ENCODE assay signal across 13 cellular contexts in the genomic region with DNA sequence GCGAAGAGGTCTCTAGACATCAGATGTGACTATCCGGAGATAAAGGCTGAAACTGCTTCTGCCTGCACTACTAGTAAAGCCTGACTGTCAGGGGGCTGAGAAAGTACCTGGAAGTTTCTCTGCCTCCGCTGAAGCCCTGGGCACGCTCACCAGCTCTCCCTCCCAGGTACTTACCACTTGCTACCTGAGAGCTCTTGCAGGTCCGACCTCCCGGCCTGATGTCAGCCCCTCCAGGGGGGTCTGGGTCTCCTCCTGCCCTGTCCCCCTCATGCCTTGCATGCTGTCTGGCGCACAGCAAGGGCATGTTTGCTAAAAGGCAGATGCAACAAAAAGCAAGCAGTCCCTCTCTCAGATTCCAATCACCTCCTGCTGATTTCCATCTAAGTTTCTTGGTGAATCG. TPM values are rescaled to one million over a fixed set of nuclear protein-coding genes. Genes with fewer than 3 reads are reported as not detected.
DNase-seq lines count a peak whose midpoint lies in the region; ATAC-seq and TF ChIP-seq lines count a peak whose summit lies in the region.
"Had no signal": no experiment of that assay in that cellular context is flagged by ENCODE, and none has a peak within 500 bp of the region (broad histone marks: within the 10 kb centered on the region; RNA-seq: fewer than 3 reads in every experiment).

No MANE protein-coding gene starts in this region.

- intact Hi-C loops in Panc1 (cut with micrococcal nuclease; ENCODE audit: unreplicated experiment) = no loop called here

- no peaks in the 10 kb centered on the region for H3K27me3 ChIP-seq in Panc1 (ENCODE audit: control insufficient read depth, insufficient read depth, low read length)
- H3K27me3 ChIP-seq in endodermal cell (ENCODE audit: control insufficient read depth, insufficient read depth, low read length, poor library complexity, severe bottlenecking) = no peaks in the 10 kb centered on the region
- H3K27me3 ChIP-seq in osteoblast (ENCODE audit: insufficient read depth, low read length) = no peaks in the 10 kb centered on the region
- no peaks in the 10 kb centered on the region for H3K27me3 ChIP-seq in upper lobe of left lung

- H3K4me1 ChIP-seq in Panc1 (ENCODE audit: control insufficient read depth, insufficient read depth, low read length) (peaks cover 37% of the 10 kb centered on the region), endodermal cell (ENCODE audit: control insufficient read depth, insufficient read depth, low read length) (peaks cover 9% of the 10 kb centered on the region), osteoblast (ENCODE audit: insufficient read depth, low read length) (peaks cover 36% of the 10 kb centered on the region), upper lobe of left lung (peaks cover 46 to 69% (median 58%) of the 10 kb centered on the region in 4 donors)

- no peaks in the 10 kb centered on the region for H3K27me3 Mint-ChIP-seq in endodermal cell (ENCODE audit: insufficient read depth)
- H3K27me3 Mint-ChIP-seq in glutamatergic neuron (ENCODE audit: unreplicated experiment) = peaks cover 2% of the 10 kb centered on the region
- no peaks in the 10 kb centered on the region for H3K27me3 Mint-ChIP-seq in activated CD8-positive, alpha-beta T cell treated with anti-CD3 and anti-CD28 coated beads, Interleukin-2, amount 10 ng/mL, durations not matched to agents 7 days and 5 days (ENCODE audit: low read depth)

- no peak for TF ChIP-seq EP300 in upper lobe of left lung (IDR thresholded peaks at IDR 0.05)

- BruUV-seq in Panc1 (replicated peaks; lab: Mats Ljungman, UMichigan) = no TSS peak

- H3K27ac ChIP-seq in Panc1 (ENCODE audit: low read length) (peak overlapping the region; percentile 80), endodermal cell (ENCODE audit: low read depth, low read length) (no peak overlapping the region), osteoblast (ENCODE audit: low read depth, low read length) (peak overlapping the region; percentile 93), upper lobe of left lung (peak overlapping the region; percentile 78 to 90 (median 86))

- no peaks in the 10 kb centered on the region for H4K20me1 ChIP-seq in osteoblast (ENCODE audit: insufficient read depth, low read length)

- CTCF ChIA-PET in Panc1 (lab: Charles Lee) = no interaction called here
- CTCF ChIA-PET in activated CD8-positive, alpha-beta T cell treated with anti-CD3 and anti-CD28 coated beads, Interleukin-2, amount 10 ng/mL, durations not matched to agents 7 days and 5 days (lab: Charles Lee) = no interaction called here

- no peaks in the 10 kb centered on the region for H3K9me3 Mint-ChIP-seq in endodermal cell
- peaks cover 3% of the 10 kb centered on the region for H3K9me3 Mint-ChIP-seq in glutamatergic neuron (ENCODE audit: unreplicated experiment)
- no peaks in the 10 kb centered on the region for H3K9me3 Mint-ChIP-seq in activated CD8-positive, alpha-beta T cell treated with anti-CD3 and anti-CD28 coated beads, Interleukin-2, amount 10 ng/mL, durations not matched to agents 7 days and 5 days (ENCODE audit: insufficient read depth)
- H3K9me3 Mint-ChIP-seq: nephron progenitor cell; stimulated activated effector memory CD8-positive, alpha-beta T cell treated with anti-CD3 and anti-CD28 coated beads, Interleukin-12 subunit alpha, Interleukin-12 subunit beta, amount 100 ng/mL, for 72 hours had no signal

- peaks cover 85% of the 10 kb centered on the region for H3K79me2 ChIP-seq in osteoblast (ENCODE audit: insufficient read depth, low read length)

- H3K9me3 ChIP-seq in Panc1 (ENCODE audit: control insufficient read depth, insufficient read depth, low read depth, low read length) (no peaks in the 10 kb centered on the region), endodermal cell (ENCODE audit: control insufficient read depth, low read length) (no peaks in the 10 kb centered on the region), osteoblast (ENCODE audit: low read depth, low read length) (no peaks in the 10 kb centered on the region), upper lobe of left lung (no peaks in the 10 kb centered on the region)

- H3K4me3 ChIP-seq in Panc1 (ENCODE audit: low read depth in 2 of 2, low read length in 2 of 2) (no peak overlapping the region), endodermal cell (ENCODE audit: low read length) (no peak overlapping the region), osteoblast (ENCODE audit: insufficient read depth, low read length) (no peak overlapping the region), upper lobe of left lung (no peak overlapping the region)

- DNase-seq in Panc1 (ENCODE audit: low read depth, low spot score) (no peak), endodermal cell (no peak), osteoblast (ENCODE audit: insufficient read length, low spot score, missing footprints) (no peak), upper lobe of left lung (no peak), glutamatergic neuron (no peak)
- no peak for DNase-seq in activated CD8-positive, alpha-beta T cell treated with anti-CD3 and anti-CD28 coated beads, Interleukin-2, amount 10 ng/mL, durations not matched to agents 7 days and 5 days
- DNase-seq: activated effector memory CD4-positive, alpha-beta T cell treated with Interleukin-2 at 50 U/mL for 16 hours; central memory CD4-positive, alpha-beta T cell; NCI-H446; nephron progenitor cell; stimulated activated CD4-positive, alpha-beta T cell treated with anti-CD3 and anti-CD28 coated beads, Interleukin-1b, Interleukin-23, amount 100 ng/mL, for 48 hours had no signal

- H3K4me1 Mint-ChIP-seq in endodermal cell = peaks cover 23% of the 10 kb centered on the region
- H3K4me1 Mint-ChIP-seq in glutamatergic neuron (ENCODE audit: low read depth, unreplicated experiment) = peaks cover 2% of the 10 kb centered on the region
- H3K4me1 Mint-ChIP-seq in activated CD8-positive, alpha-beta T cell treated with anti-CD3 and anti-CD28 coated beads, Interleukin-2, amount 10 ng/mL, durations not matched to agents 7 days and 5 days (ENCODE audit: low read depth) = peaks cover 5% of the 10 kb centered on the region

- POLR2A ChIA-PET in Panc1 (lab: Charles Lee) = no interaction called here
- POLR2A ChIA-PET in activated CD8-positive, alpha-beta T cell treated with anti-CD3 and anti-CD28 coated beads, Interleukin-2, amount 10 ng/mL, durations not matched to agents 7 days and 5 days (lab: Charles Lee) = interaction anchor here (0.6 kb wide), 1 partner anchor 9 kb away, joined by 3 read pairs; no protein-coding TSS in a partner anchor

- H3K27ac Mint-ChIP-seq in endodermal cell (peak overlapping the region; percentile 73), glutamatergic neuron (ENCODE audit: unreplicated experiment) (no peak overlapping the region)
- no peak overlapping the region for H3K27ac Mint-ChIP-seq in activated CD8-positive, alpha-beta T cell treated with anti-CD3 and anti-CD28 coated beads, Interleukin-2, amount 10 ng/mL, durations not matched to agents 7 days and 5 days
- H3K27ac Mint-ChIP-seq: stimulated activated effector memory CD8-positive, alpha-beta T cell treated with anti-CD3 and anti-CD28 coated beads, Interleukin-12 subunit alpha, Interleukin-12 subunit beta, amount 100 ng/mL, for 72 hours had no signal

- no peak overlapping the region for H3K4me3 Mint-ChIP-seq in endodermal cell
- no peak overlapping the region for H3K4me3 Mint-ChIP-seq in glutamatergic neuron (ENCODE audit: unreplicated experiment)
- H3K4me3 Mint-ChIP-seq in activated CD8-positive, alpha-beta T cell treated with anti-CD3 and anti-CD28 coated beads, Interleukin-2, amount 10 ng/mL, durations not matched to agents 7 days and 5 days = no peak overlapping the region
- H3K4me3 Mint-ChIP-seq: nephron progenitor cell; stimulated activated effector memory CD8-positive, alpha-beta T cell treated with anti-CD3 and anti-CD28 coated beads, Interleukin-12 subunit alpha, Interleukin-12 subunit beta, amount 100 ng/mL, for 72 hours had no signal

- no peak overlapping the region for H2AFZ ChIP-seq in osteoblast (ENCODE audit: low read length)

- TF ChIP-seq POLR2A in upper lobe of left lung (IDR thresholded peaks at IDR 0.05) = no peak

- 95% methylated on average over 4 to 8 of the region's 8 CpGs for WGBS in endodermal cell (ENCODE audit: insufficient coverage in 1 of 2, insufficient read length in 1 of 2), 2 experiments
- 71 to 90% methylated on average over 3 to 8 of the region's 8 CpGs for WGBS in upper lobe of left lung, 2 donors

- no peak overlapping the region for H3K9ac ChIP-seq in endodermal cell (ENCODE audit: extremely low read depth, low read length, poor library complexity, severe bottlenecking)

- ATAC-seq in Panc1 (no peak), upper lobe of left lung (ENCODE audit: low FRiP score in 2 of 2) (no peak), HG03039 (IDR thresholded peaks at IDR 0.05; ENCODE audit: unreplicated experiment) (no peak)
- ATAC-seq in activated CD8-positive, alpha-beta T cell treated with anti-CD3 and anti-CD28 coated beads, Interleukin-2, amount 10 ng/mL, durations not matched to agents 7 days and 5 days = no peak
- ATAC-seq: stimulated activated effector memory CD8-positive, alpha-beta T cell treated with anti-CD3 and anti-CD28 coated beads, Interleukin-12 subunit alpha, Interleukin-12 subunit beta, amount 100 ng/mL, for 72 hours had no signal

- no peak for TF ChIP-seq CTCF in Panc1 (IDR thresholded peaks at IDR 0.05)
- TF ChIP-seq CTCF in endodermal cell (conservative IDR thresholded peaks at IDR 0.05) = no peak
- no peak for TF ChIP-seq CTCF in osteoblast (IDR thresholded peaks at IDR 0.05; ENCODE audit: extremely low read depth, low read depth, low read length)
- TF ChIP-seq CTCF in upper lobe of left lung (IDR thresholded peaks at IDR 0.05) = no peak
- TF ChIP-seq CTCF in glutamatergic neuron (IDR thresholded peaks at IDR 0.05; ENCODE audit: partially characterized antibody, unreplicated experiment) = no peak

- H3K36me3 Mint-ChIP-seq in endodermal cell (ENCODE audit: low read depth) = peaks cover 65% of the 10 kb centered on the region
- H3K36me3 Mint-ChIP-seq in glutamatergic neuron (ENCODE audit: unreplicated experiment) = no peaks in the 10 kb centered on the region
- H3K36me3 Mint-ChIP-seq in activated CD8-positive, alpha-beta T cell treated with anti-CD3 and anti-CD28 coated beads, Interleukin-2, amount 10 ng/mL, durations not matched to agents 7 days and 5 days (ENCODE audit: low read depth) = peaks cover 30% of the 10 kb centered on the region

- H3K36me3 ChIP-seq in Panc1 (ENCODE audit: control insufficient read depth, insufficient read depth, low read length) = peaks cover 5% of the 10 kb centered on the region
- peaks cover 56% of the 10 kb centered on the region for H3K36me3 ChIP-seq in endodermal cell (ENCODE audit: control insufficient read depth, insufficient read depth, low read length)
- H3K36me3 ChIP-seq in osteoblast (ENCODE audit: insufficient read depth, low read length) = peaks cover 46% of the 10 kb centered on the region
- H3K36me3 ChIP-seq in upper lobe of left lung = peaks cover 18 to 46% (median 24%) of the 10 kb centered on the region in 4 donors

- in situ Hi-C loops in Panc1 (cut with HindIII; ENCODE audit: low pct_unique_long_range_greater_than_20kb, low sequenced_read_pairs) = no loop called here

- H3K4me2 ChIP-seq in osteoblast (ENCODE audit: insufficient read depth, low read length) = peak overlapping the region; percentile 70

RNA-seq across cellular contexts. Expression of gene ZDHHC7, which starts 17.4 kb away (rescaled TPM):
- total RNA-seq in Panc1 (2021; ENCODE audit: unreplicated experiment) (71.5 TPM), endodermal cell (10 to 100 TPM; 58.7 to 61.8 TPM), osteoblast (134 and 139 TPM in 2 replicates), upper lobe of left lung (100 to 1,000 TPM in 1 of 6 donors, 10 to 100 TPM in 5; 77.4 to 112 (median 92.7) TPM), glutamatergic neuron (ENCODE audit: unreplicated experiment) (43.6 TPM)
- polyA plus RNA-seq in Panc1 (2012; ENCODE audit: insufficient read length) = 74.5 TPM
- polyA plus RNA-seq in endodermal cell (2013, experiment 1 of 2) = 35.7 TPM
- polyA plus RNA-seq in endodermal cell (2013, experiment 2 of 2) = 35.7 TPM
- total RNA-seq in activated CD8-positive, alpha-beta T cell treated with anti-CD3 and anti-CD28 coated beads, Interleukin-2, amount 10 ng/mL, durations not matched to agents 7 days and 5 days = 10 to 100 TPM; 28.1 to 28.7 TPM

RNA-seq across cellular contexts. Expression of gene KIAA0513, which starts 33.7 kb away (rescaled TPM):
- total RNA-seq in Panc1 (2021; ENCODE audit: unreplicated experiment) = 8.7 TPM
- polyA plus RNA-seq in Panc1 (2012; ENCODE audit: insufficient read length) = 7.9 TPM
- 10 to 100 TPM in 1 of 2 donors, 1 to 10 TPM in 1; 9.2 to 16.0 TPM for total RNA-seq in endodermal cell
- 7.4 TPM for polyA plus RNA-seq in endodermal cell (2013, experiment 1 of 2)
- 6.7 TPM for polyA plus RNA-seq in endodermal cell (2013, experiment 2 of 2)
- 34.5 and 35.1 TPM in 2 replicates for total RNA-seq in osteoblast
- 10 to 100 TPM; 21.6 to 77.5 (median 37.9) TPM for total RNA-seq in upper lobe of left lung
- 56.1 TPM for total RNA-seq in glutamatergic neuron (ENCODE audit: unreplicated experiment)
- 1 to 10 TPM; 8.1 to 9.1 TPM for total RNA-seq in activated CD8-positive, alpha-beta T cell treated with anti-CD3 and anti-CD28 coated beads, Interleukin-2, amount 10 ng/mL, durations not matched to agents 7 days and 5 days
